7 cellular contexts compared by ENCODE assay signal in the genomic region with DNA sequence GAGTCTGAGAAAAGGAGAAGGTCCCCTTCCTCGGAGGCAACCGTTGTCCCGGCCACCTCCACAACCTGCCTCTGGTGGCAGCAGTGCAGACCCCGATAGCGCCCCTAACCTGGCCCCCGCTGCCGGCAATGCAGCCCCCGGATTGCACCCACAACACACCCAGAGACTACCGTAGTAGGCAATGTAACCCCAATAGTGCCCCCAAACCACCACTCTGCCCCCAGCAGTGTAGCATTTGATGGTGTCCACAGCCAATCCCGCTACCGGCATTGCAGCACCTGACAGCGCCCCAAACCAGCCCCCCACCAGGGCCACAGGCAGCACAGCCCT.
DNase-seq lines count a peak whose midpoint lies in the region; ATAC-seq and TF ChIP-seq lines count a peak whose summit lies in the region.
"Not testable (repeated sequence)": the region's sequence is repeated elsewhere in the genome, so short reads cannot be mapped to it uniquely, and the experiment has no call there.

No MANE protein-coding gene starts in this region.

- H3K27ac Mint-ChIP-seq in CD4-positive, alpha-beta memory T cell = peak overlapping the region; percentile 43 to 87 (median 80)
- peak overlapping the region; percentile 36 for H3K27ac Mint-ChIP-seq in activated CD4-positive, alpha-beta T cell treated with anti-CD3 and anti-CD28 coated beads, Interleukin-2, amount 10 ng/mL, durations not matched to agents 24 days and 14 days
- H3K27ac Mint-ChIP-seq in activated T-cell treated with anti-CD3 and anti-CD28 coated beads, Interleukin-2, amount 50 U/mL, for 24 hours = peak overlapping the region; percentile 26
- H3K27ac Mint-ChIP-seq in activated naive CD4-positive, alpha-beta T cell treated with anti-CD3 and anti-CD28 coated beads, Interleukin-2, amount 50 U/mL, for 24 hours = peak overlapping the region; percentile 68
- H3K27ac Mint-ChIP-seq in naive thymus-derived CD4-positive, alpha-beta T cell = peak overlapping the region; percentile 48 to 98 (median 87)

- H3K4me3 Mint-ChIP-seq in CD4-positive, alpha-beta memory T cell = peak overlapping the region in 7 of 8 donors; percentile 25 to 61 (median 40)
- H3K4me3 Mint-ChIP-seq in activated CD4-positive, alpha-beta T cell treated with anti-CD3 and anti-CD28 coated beads, Interleukin-2, amount 10 ng/mL, durations not matched to agents 24 days and 14 days; activated T-cell treated with anti-CD3 and anti-CD28 coated beads, Interleukin-2, amount 50 U/mL, for 24 hours: not testable (repeated sequence)
- H3K4me3 Mint-ChIP-seq in activated naive CD4-positive, alpha-beta T cell treated with anti-CD3 and anti-CD28 coated beads, Interleukin-2, amount 50 U/mL, for 24 hours = peak overlapping the region; percentile 7
- peak overlapping the region in 6 of 10 donors; percentile 44 to 76 (median 58) for H3K4me3 Mint-ChIP-seq in naive thymus-derived CD4-positive, alpha-beta T cell

- not testable (repeated sequence) for H3K9me3 Mint-ChIP-seq in CD4-positive, alpha-beta memory T cell; activated CD4-positive, alpha-beta T cell treated with anti-CD3 and anti-CD28 coated beads, Interleukin-2, amount 10 ng/mL, durations not matched to agents 24 days and 14 days; activated T-cell treated with anti-CD3 and anti-CD28 coated beads, Interleukin-2, amount 50 U/mL, for 24 hours; activated naive CD4-positive, alpha-beta T cell treated with anti-CD3 and anti-CD28 coated beads, Interleukin-2, amount 50 U/mL, for 24 hours; naive thymus-derived CD4-positive, alpha-beta T cell

- not testable (repeated sequence) for H3K27me3 Mint-ChIP-seq in CD4-positive, alpha-beta memory T cell; activated CD4-positive, alpha-beta T cell treated with anti-CD3 and anti-CD28 coated beads, Interleukin-2, amount 10 ng/mL, durations not matched to agents 24 days and 14 days; activated T-cell treated with anti-CD3 and anti-CD28 coated beads, Interleukin-2, amount 50 U/mL, for 24 hours; activated naive CD4-positive, alpha-beta T cell treated with anti-CD3 and anti-CD28 coated beads, Interleukin-2, amount 50 U/mL, for 24 hours; naive thymus-derived CD4-positive, alpha-beta T cell

- CTCF ChIA-PET in CD4-positive, alpha-beta memory T cell (lab: Charles Lee; ENCODE audit: partially characterized antibody); naive thymus-derived CD4-positive, alpha-beta T cell (lab: Charles Lee): not testable (repeated sequence)

- H3K4me3 ChIP-seq in CD4-positive, alpha-beta memory T cell (ENCODE audit: low read length in 2 of 2); naive thymus-derived CD4-positive, alpha-beta T cell (ENCODE audit: low read length); upper lobe of right lung: not testable (repeated sequence)

- peak overlapping the region; percentile 47 for H3K27ac ChIP-seq in CD4-positive, alpha-beta memory T cell (ENCODE audit: low read depth, low read length)
- H3K27ac ChIP-seq in naive thymus-derived CD4-positive, alpha-beta T cell (ENCODE audit: low read depth, low read length) = peak overlapping the region; percentile 76
- not testable (repeated sequence) for H3K27ac ChIP-seq in upper lobe of right lung

- TF ChIP-seq CTCF in upper lobe of right lung (IDR thresholded peaks at IDR 0.05) = not testable (repeated sequence)

- H3K9me3 ChIP-seq in CD4-positive, alpha-beta memory T cell (ENCODE audit: control insufficient read depth in 1 of 2, low read length in 2 of 2); naive thymus-derived CD4-positive, alpha-beta T cell (ENCODE audit: control insufficient read depth in 2 of 3, low read length in 3 of 3); upper lobe of right lung: not testable (repeated sequence)

- not testable (repeated sequence) for H3K27me3 ChIP-seq in CD4-positive, alpha-beta memory T cell (ENCODE audit: insufficient read depth, low read length); naive thymus-derived CD4-positive, alpha-beta T cell (ENCODE audit: control insufficient read depth in 2 of 2, insufficient read depth in 2 of 2, low read length in 2 of 2); upper lobe of right lung

- H3K4me1 ChIP-seq in CD4-positive, alpha-beta memory T cell (ENCODE audit: insufficient read depth, low read length) = peaks cover 37% of the 10 kb centered on the region
- peaks cover 0 to 15% of the 10 kb centered on the region in 2 donors for H3K4me1 ChIP-seq in naive thymus-derived CD4-positive, alpha-beta T cell (ENCODE audit: control insufficient read depth in 2 of 2, insufficient read depth in 2 of 2, low read length in 2 of 2)
- not testable (repeated sequence) for H3K4me1 ChIP-seq in upper lobe of right lung

- not testable (repeated sequence) for DNase-seq in CD4-positive, alpha-beta memory T cell; activated CD4-positive, alpha-beta T cell treated with anti-CD3 and anti-CD28 coated beads, Interleukin-2, amount 10 ng/mL, durations not matched to agents 24 days and 14 days; activated T-cell treated with anti-CD3 and anti-CD28 coated beads, Interleukin-2, amount 50 U/mL, for 24 hours; naive thymus-derived CD4-positive, alpha-beta T cell; upper lobe of right lung
- peak; percentile 30 for DNase-seq in ecto neural progenitor cell (ENCODE audit: low spot score)

- H3K36me3 Mint-ChIP-seq in CD4-positive, alpha-beta memory T cell; activated CD4-positive, alpha-beta T cell treated with anti-CD3 and anti-CD28 coated beads, Interleukin-2, amount 10 ng/mL, durations not matched to agents 24 days and 14 days (ENCODE audit: low read depth); activated T-cell treated with anti-CD3 and anti-CD28 coated beads, Interleukin-2, amount 50 U/mL, for 24 hours (ENCODE audit: low read depth); activated naive CD4-positive, alpha-beta T cell treated with anti-CD3 and anti-CD28 coated beads, Interleukin-2, amount 50 U/mL, for 24 hours; naive thymus-derived CD4-positive, alpha-beta T cell: not testable (repeated sequence)

- not testable (repeated sequence) for ATAC-seq in naive thymus-derived CD4-positive, alpha-beta T cell
- ATAC-seq in upper lobe of right lung = peak; percentile 31

- POLR2A ChIA-PET in CD4-positive, alpha-beta memory T cell (lab: Charles Lee; ENCODE audit: partially characterized antibody); naive thymus-derived CD4-positive, alpha-beta T cell (lab: Charles Lee): not testable (repeated sequence)

- intact Hi-C loops in CD4-positive, alpha-beta memory T cell (cut with micrococcal nuclease); activated CD4-positive, alpha-beta T cell treated with anti-CD3 and anti-CD28 coated beads, Interleukin-2, amount 10 ng/mL, durations not matched to agents 24 days and 14 days (cut with micrococcal nuclease); naive thymus-derived CD4-positive, alpha-beta T cell (cut with micrococcal nuclease); upper lobe of right lung (cut with DNase I): not testable (repeated sequence)

- not testable (repeated sequence) for H3K36me3 ChIP-seq in CD4-positive, alpha-beta memory T cell (ENCODE audit: insufficient read depth, low read length); naive thymus-derived CD4-positive, alpha-beta T cell (ENCODE audit: control insufficient read depth in 2 of 3, insufficient read depth in 3 of 3, low read length in 3 of 3); upper lobe of right lung

- H3K4me1 Mint-ChIP-seq in CD4-positive, alpha-beta memory T cell = peaks cover 14 to 42% (median 31%) of the 10 kb centered on the region in 4 donors
- H3K4me1 Mint-ChIP-seq in activated CD4-positive, alpha-beta T cell treated with anti-CD3 and anti-CD28 coated beads, Interleukin-2, amount 10 ng/mL, durations not matched to agents 24 days and 14 days = peaks cover 10% of the 10 kb centered on the region
- peaks cover 32% of the 10 kb centered on the region for H3K4me1 Mint-ChIP-seq in activated T-cell treated with anti-CD3 and anti-CD28 coated beads, Interleukin-2, amount 50 U/mL, for 24 hours (ENCODE audit: low read depth)
- peaks cover 49% of the 10 kb centered on the region for H3K4me1 Mint-ChIP-seq in activated naive CD4-positive, alpha-beta T cell treated with anti-CD3 and anti-CD28 coated beads, Interleukin-2, amount 50 U/mL, for 24 hours
- H3K4me1 Mint-ChIP-seq in naive thymus-derived CD4-positive, alpha-beta T cell = peaks cover 13 to 48% (median 32%) of the 10 kb centered on the region in 7 donors

Comparison
In these comparisons a context has a peak if more than half of its experiments do, and no peak if none do; other contexts are left out.
1. H3K27ac Mint-ChIP-seq: peak in every context shown above with its lines; median percentile 87 in naive thymus-derived CD4-positive, alpha-beta T cell; 80 in CD4-positive, alpha-beta memory T cell; 68 in activated naive CD4-positive, alpha-beta T cell treated with anti-CD3 and anti-CD28 coated beads, Interleukin-2, amount 50 U/mL, for 24 hours; 36 in activated CD4-positive, alpha-beta T cell treated with anti-CD3 and anti-CD28 coated beads, Interleukin-2, amount 10 ng/mL, durations not matched to agents 24 days and 14 days; 26 in activated T-cell treated with anti-CD3 and anti-CD28 coated beads, Interleukin-2, amount 50 U/mL, for 24 hours.